17 cellular contexts compared by ENCODE assay signal in the genomic region with DNA sequence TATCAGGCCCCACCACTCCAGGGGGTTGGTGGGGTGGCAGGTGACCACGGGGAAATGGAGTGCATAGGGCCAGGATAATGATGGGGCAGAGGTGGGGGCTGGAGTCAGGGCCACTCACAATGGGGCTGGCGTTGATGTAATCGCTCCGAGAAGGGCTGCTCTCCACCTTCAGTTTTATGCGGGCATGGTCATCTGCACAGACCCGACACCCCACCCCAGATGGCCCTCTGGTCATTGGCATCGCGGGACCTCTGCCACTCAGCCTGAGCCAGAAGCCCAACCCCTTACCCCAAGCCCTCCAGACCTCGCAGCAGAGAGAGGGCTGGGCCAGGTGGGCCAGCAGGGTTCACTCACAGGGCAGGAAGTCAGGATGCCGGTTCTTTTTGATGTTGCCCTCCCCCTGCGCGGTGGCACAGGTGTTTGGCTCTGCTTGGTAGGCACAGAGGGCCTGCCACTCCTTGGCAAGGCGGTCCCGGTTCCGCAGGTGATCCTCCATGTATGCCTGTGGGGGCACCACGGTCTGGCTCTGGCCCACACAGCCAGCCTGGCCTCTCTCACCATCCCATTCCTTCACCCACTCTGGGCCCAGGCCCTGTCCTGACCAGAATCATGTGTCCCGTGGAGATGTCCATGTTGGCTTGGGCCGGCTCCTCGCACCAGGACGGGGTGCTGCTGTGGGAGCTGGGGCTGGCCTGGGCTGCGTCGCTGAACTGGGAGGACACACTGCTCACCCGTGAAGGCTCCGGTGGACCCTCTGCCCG. TPM values are rescaled to one million over a fixed set of nuclear protein-coding genes. Genes with fewer than 3 reads are reported as not detected.
DNase-seq lines count a peak whose midpoint lies in the region; ATAC-seq, FAIRE-seq and TF ChIP-seq lines count a peak whose summit lies in the region.
"Had no signal": no experiment of that assay in that cellular context is flagged by ENCODE, and none has a peak within 500 bp of the region (broad histone marks: within the 10 kb centered on the region; RNA-seq: fewer than 3 reads in every experiment).

No MANE protein-coding gene starts in this region.

- TF ChIP-seq POLR2A in HepG2 (IDR thresholded peaks at IDR 0.05; ENCODE audit: insufficient read depth in 1 of 2, low read depth in 2 of 2, low read length in 2 of 2) = no peak
- no peak for TF ChIP-seq POLR2A in sigmoid colon (IDR thresholded peaks at IDR 0.05)

- H3K9me3 ChIP-seq in HepG2 (ENCODE audit: low read length) (no peaks in the 10 kb centered on the region), sigmoid colon (no peaks in the 10 kb centered on the region)

- no peaks in the 10 kb centered on the region for H3K79me2 ChIP-seq in HepG2 (ENCODE audit: insufficient read depth, low read length)

- no peak overlapping the region for H3K27ac Mint-ChIP-seq in activated naive CD4-positive, alpha-beta T cell treated with anti-CD3 and anti-CD28 coated beads for 36 hours
- H3K27ac Mint-ChIP-seq: IgD-negative memory B cell had no signal

- ATAC-seq in HepG2 = no peak

- POLR2A ChIA-PET in HepG2 (lab: Yijun Ruan, JAX) = no interaction called here

- no peaks in the 10 kb centered on the region for H4K20me1 ChIP-seq in HepG2 (ENCODE audit: insufficient read depth, low read length)

- H3K4me1 ChIP-seq in HepG2 (ENCODE audit: insufficient read depth, low read length) = peaks cover 42% of the 10 kb centered on the region
- H3K4me1 ChIP-seq in sigmoid colon = peaks cover 0 to 16% (median 13%) of the 10 kb centered on the region in 4 donors

- intact Hi-C loops in HepG2 (cut with micrococcal nuclease; ENCODE audit: unreplicated experiment) = loop anchor here (5.0 to 10.0 kb wide), 2 partner anchors 238 to 240 kb away; no protein-coding TSS in a partner anchor
- intact Hi-C loops in sigmoid colon (cut with DNase I) = loop anchor here (5.0 to 10.0 kb wide), 3 partner anchors 120 to 248 kb away; partner anchors contain the start of genes CHPF, CNPPD1, RETREG2 and TMEM198
- intact Hi-C loops in activated naive CD4-positive, alpha-beta T cell treated with anti-CD3 and anti-CD28 coated beads for 36 hours (cut with micrococcal nuclease) = no loop called here

- no peak overlapping the region for H2AFZ ChIP-seq in HepG2 (ENCODE audit: low read length)

- no TSS peak for BruUV-seq in HepG2 (replicated peaks; lab: Mats Ljungman, UMichigan)

- H3K27ac ChIP-seq in HepG2 (ENCODE audit: extremely low read length, insufficient read depth, low read length) = no peak overlapping the region
- no peak overlapping the region for H3K27ac ChIP-seq in sigmoid colon

- FAIRE-seq in HepG2 (lab: Jason Lieb, UNC) = no peak

- TF ChIP-seq CTCF in HepG2 (CRISPR knock-in tag; IDR thresholded peaks at IDR 0.05) (no peak), sigmoid colon (IDR thresholded peaks at IDR 0.05) (no peak)

- peaks cover 20% of the 10 kb centered on the region for H3K4me1 Mint-ChIP-seq in activated naive CD4-positive, alpha-beta T cell treated with anti-CD3 and anti-CD28 coated beads for 36 hours (ENCODE audit: low read depth)

- H3K4me3 ChIP-seq in HepG2 (replicated peaks in 1 of 3; ENCODE audit: insufficient read depth in 1 of 3, low read depth in 2 of 3, low read length in 3 of 3) (no peak overlapping the region), sigmoid colon (no peak overlapping the region)
- H3K4me3 ChIP-seq: HAP-1 had no signal

- peaks cover 6 to 87% of the 10 kb centered on the region in 2 experiments; a peak in 4 of 5 replicates for H3K27me3 ChIP-seq in HepG2 (ENCODE audit: control insufficient read depth in 1 of 2, insufficient read depth in 2 of 2, low read length in 2 of 2)
- H3K27me3 ChIP-seq in sigmoid colon = peaks cover 0 to 7% (median 6%) of the 10 kb centered on the region in 3 donors

- H3K36me3 Mint-ChIP-seq in activated naive CD4-positive, alpha-beta T cell treated with anti-CD3 and anti-CD28 coated beads for 36 hours (ENCODE audit: low read depth) = no peaks in the 10 kb centered on the region
- H3K36me3 Mint-ChIP-seq: IgD-negative memory B cell had no signal

- DNase-seq in D341Med (ENCODE audit: low spot score) (peak; percentile 6), HuH-7.5 (ENCODE audit: low spot score) (peak; percentile 2), HepG2 (ENCODE audit: low spot score) (no peak), sigmoid colon (peak; percentile 60), NCI-H187 (lab: John Stamatoyannopoulos, UW) (no peak), HUDEP-2 (lab: John Stamatoyannopoulos, UW; ENCODE audit: unreplicated experiment in 76 of 76) (no peak)
- no peak for DNase-seq in activated naive CD4-positive, alpha-beta T cell treated with anti-CD3 and anti-CD28 coated beads for 36 hours
- DNase-seq: DMS 273 treated with DMSO at 0.1 percent for 48 hours; NCI-H1436; NCI-H2081 treated with DMSO at 0.1 percent for 48 hours; NCI-H226; NCI-H526; NK-92 treated with Interleukin-12 subunit alpha and Interleukin-12 subunit beta, amount 100 ng/mL, for 24 hours had no signal

- TF ChIP-seq RAD21 in HepG2 (CRISPR knock-in tag; IDR thresholded peaks at IDR 0.05) = no peak

- H3K27me3 Mint-ChIP-seq in activated naive CD4-positive, alpha-beta T cell treated with anti-CD3 and anti-CD28 coated beads for 36 hours (ENCODE audit: low read depth) = peaks cover 3% of the 10 kb centered on the region

- CTCF ChIA-PET in HepG2 (lab: Yijun Ruan, JAX; ENCODE audit: low intra/inter-chr PET ratio, low total read pairs) = interaction anchor here (2.9 to 3.4 kb wide), 2 partner anchors 18 to 137 kb away, joined by 28 to 50 read pairs; partner anchors contain the start of genes DNAJB2 and NHEJ1
- CTCF ChIA-PET in activated naive CD4-positive, alpha-beta T cell treated with anti-CD3 and anti-CD28 coated beads for 36 hours (lab: Charles Lee) = interaction anchor here (0.7 to 7.1 kb wide), 11 partner anchors 9 to 209 kb away, joined by 3 to 196 read pairs (median 17); partner anchors contain the start of genes ANKZF1, ATG9A, DNAJB2 and GLB1L

- no peak overlapping the region for H3K4me3 Mint-ChIP-seq in activated naive CD4-positive, alpha-beta T cell treated with anti-CD3 and anti-CD28 coated beads for 36 hours

- WGBS in HepG2 (ENCODE audit: low lambda C conversion rate) = 40% methylated on average over 17 of the region's 25 CpGs
- WGBS in sigmoid colon, 2 donors = 84% methylated on average over 25 of the region's 25 CpGs

- in situ Hi-C loops in HepG2 (cut with HindIII; ENCODE audit: extremely low pct_ligation_motif_present, low pct_unique_long_range_greater_than_20kb) = loop anchor here (5.0 kb wide), 1 partner anchor 125 kb away; the partner anchor contains the start of gene SLC23A3

- TF ChIP-seq EP300 in HepG2 (IDR thresholded peaks at IDR 0.05; ENCODE audit: low read depth in 2 of 2, low read length in 2 of 2) (no peak), HepG2 (CRISPR knock-in tag; IDR thresholded peaks at IDR 0.05; ENCODE audit: borderline replicate concordance) (no peak), sigmoid colon (IDR thresholded peaks at IDR 0.05) (no peak)

- H3K36me3 ChIP-seq in HepG2 (replicated peaks in 1 of 2; ENCODE audit: control insufficient read depth in 1 of 2, insufficient read depth in 2 of 2, low read length in 2 of 2) (no peaks in the 10 kb centered on the region), sigmoid colon (no peaks in the 10 kb centered on the region)
- H3K36me3 ChIP-seq: HAP-1 had no signal

- no peak overlapping the region for H3K9ac ChIP-seq in HepG2 (ENCODE audit: insufficient read depth, low read depth, low read length)

- H3K9me3 Mint-ChIP-seq in activated naive CD4-positive, alpha-beta T cell treated with anti-CD3 and anti-CD28 coated beads for 36 hours = no peaks in the 10 kb centered on the region
- H3K9me3 Mint-ChIP-seq: IgD-negative memory B cell had no signal

- no peak overlapping the region for H3K4me2 ChIP-seq in HepG2 (ENCODE audit: low read depth, low read length)

RNA-seq across cellular contexts. Expression of gene PTPRN, which starts 12.4 kb away (rescaled TPM):
- not detected in 2 replicates for total RNA-seq in HepG2 (2016; rRNA removed; fragmentation: Illumina TruSeq; extraction: Trizol)
- not detected in 2 replicates for total RNA-seq in HepG2 (2016; cell fraction: cytosol; rRNA removed; fragmentation: Illumina TruSeq; extraction: Trizol; ENCODE audit: low read depth)
- not detected in 2 replicates for total RNA-seq in HepG2 (2016; cell fraction: insoluble cytoplasmic fraction; rRNA removed; fragmentation: Illumina TruSeq; extraction: Trizol)
- not detected in 2 replicates for total RNA-seq in HepG2 (2016; cell fraction: membrane; rRNA removed; fragmentation: Illumina TruSeq; extraction: Trizol)
- total RNA-seq in HepG2 (2016; cell fraction: nucleus; rRNA removed; fragmentation: Illumina TruSeq; extraction: Trizol) = not detected in 2 replicates
- polyA plus RNA-seq in HepG2 (2011; rRNA removed) = 0.24 and 0.26 TPM in 2 replicates
- polyA plus RNA-seq in HepG2 (2011; cell fraction: cytosol; rRNA removed) = 0.05 and 0.10 TPM in 2 replicates
- 0.08 and 0.12 TPM in 2 replicates for polyA plus RNA-seq in HepG2 (2011; cell fraction: nucleus; rRNA removed)
- 0.51 and 0.74 TPM in 2 replicates for polyA plus RNA-seq in HepG2 (2012)
- not detected in 2 replicates for polyA plus RNA-seq in HepG2 (2016; cell fraction: cytosol; fragmentation: Illumina TruSeq; extraction: Trizol; ENCODE audit: low read depth)
- polyA plus RNA-seq in HepG2 (2016; cell fraction: insoluble cytoplasmic fraction; fragmentation: Illumina TruSeq; extraction: Trizol; ENCODE audit: low read depth) = not detected in 2 replicates
- not detected in 2 replicates for polyA plus RNA-seq in HepG2 (2016; cell fraction: membrane; fragmentation: Illumina TruSeq; extraction: Trizol; ENCODE audit: low read depth)
- not detected in 2 replicates for polyA plus RNA-seq in HepG2 (2016; cell fraction: nucleus; fragmentation: Illumina TruSeq; extraction: Trizol; ENCODE audit: insufficient read depth, low read depth)
- 0.06 TPM in 1 of 2 replicates, not detected in the other for polyA minus RNA-seq in HepG2 (2011; rRNA and poly(A)+ RNA removed; ENCODE audit: low replicate concordance)
- not detected in 2 replicates for polyA minus RNA-seq in HepG2 (2011; cell fraction: cytosol; rRNA and poly(A)+ RNA removed)
- not detected in 2 replicates for polyA minus RNA-seq in HepG2 (2011; cell fraction: nucleus; rRNA and poly(A)+ RNA removed)
- total RNA-seq in sigmoid colon = 1 to 10 TPM; 1.2 to 8.8 (median 7.9) TPM
- 1 to 10 TPM in 1 of 3 donors, not detected in 2; 3.6 TPM for polyA plus RNA-seq in sigmoid colon
- not detected for total RNA-seq in activated naive CD4-positive, alpha-beta T cell treated with anti-CD3 and anti-CD28 coated beads for 36 hours
- polyA plus RNA-seq: IgD-negative memory B cell had no signal

RNA-seq across cellular contexts. Expression of gene DNAJB2, which starts 17.6 kb away (rescaled TPM):
- total RNA-seq in HepG2 (2016; rRNA removed; fragmentation: Illumina TruSeq; extraction: Trizol) = 18.6 and 21.3 TPM in 2 replicates
- 11.0 and 12.3 TPM in 2 replicates for total RNA-seq in HepG2 (2016; cell fraction: cytosol; rRNA removed; fragmentation: Illumina TruSeq; extraction: Trizol; ENCODE audit: low read depth)
- 17.1 and 21.1 TPM in 2 replicates for total RNA-seq in HepG2 (2016; cell fraction: insoluble cytoplasmic fraction; rRNA removed; fragmentation: Illumina TruSeq; extraction: Trizol)
- total RNA-seq in HepG2 (2016; cell fraction: membrane; rRNA removed; fragmentation: Illumina TruSeq; extraction: Trizol) = 18.1 and 22.0 TPM in 2 replicates
- total RNA-seq in HepG2 (2016; cell fraction: nucleus; rRNA removed; fragmentation: Illumina TruSeq; extraction: Trizol) = 14.6 and 15.9 TPM in 2 replicates
- 31.1 and 55.2 TPM in 2 replicates for polyA plus RNA-seq in HepG2 (2011; rRNA removed)
- polyA plus RNA-seq in HepG2 (2011; cell fraction: cytosol; rRNA removed) = 30.3 and 35.7 TPM in 2 replicates
- 135 and 143 TPM in 2 replicates for polyA plus RNA-seq in HepG2 (2011; cell fraction: nucleus; rRNA removed)
- polyA plus RNA-seq in HepG2 (2012) = 29.8 and 56.4 TPM in 2 replicates
- 12.6 and 15.8 TPM in 2 replicates for polyA plus RNA-seq in HepG2 (2016; cell fraction: cytosol; fragmentation: Illumina TruSeq; extraction: Trizol; ENCODE audit: low read depth)
- 26.8 and 30.7 TPM in 2 replicates for polyA plus RNA-seq in HepG2 (2016; cell fraction: insoluble cytoplasmic fraction; fragmentation: Illumina TruSeq; extraction: Trizol; ENCODE audit: low read depth)
- polyA plus RNA-seq in HepG2 (2016; cell fraction: membrane; fragmentation: Illumina TruSeq; extraction: Trizol; ENCODE audit: low read depth) = 23.9 and 24.2 TPM in 2 replicates
- polyA plus RNA-seq in HepG2 (2016; cell fraction: nucleus; fragmentation: Illumina TruSeq; extraction: Trizol; ENCODE audit: insufficient read depth, low read depth) = 42.9 and 50.3 TPM in 2 replicates
- polyA minus RNA-seq in HepG2 (2011; rRNA and poly(A)+ RNA removed; ENCODE audit: low replicate concordance) = 17.7 and 40.8 TPM in 2 replicates
- polyA minus RNA-seq in HepG2 (2011; cell fraction: cytosol; rRNA and poly(A)+ RNA removed) = 14.7 and 20.1 TPM in 2 replicates
- polyA minus RNA-seq in HepG2 (2011; cell fraction: nucleus; rRNA and poly(A)+ RNA removed) = 23.2 and 30.5 TPM in 2 replicates
- 10 to 100 TPM; 27.4 to 42.1 (median 40.0) TPM for total RNA-seq in sigmoid colon
- 10 to 100 TPM; 56.4 to 73.9 (median 67.3) TPM for polyA plus RNA-seq in sigmoid colon
- total RNA-seq in activated naive CD4-positive, alpha-beta T cell treated with anti-CD3 and anti-CD28 coated beads for 36 hours = 10 to 100 TPM; 24.6 to 24.9 TPM

RNA-seq across cellular contexts. Expression of gene RESP18, which starts 35.7 kb away (rescaled TPM):
- total RNA-seq in HepG2 (2016; rRNA removed; fragmentation: Illumina TruSeq; extraction: Trizol) (not detected in 2 replicates), sigmoid colon (not detected)
- not detected in 2 replicates for total RNA-seq in HepG2 (2016; cell fraction: cytosol; rRNA removed; fragmentation: Illumina TruSeq; extraction: Trizol; ENCODE audit: low read depth)
- total RNA-seq in HepG2 (2016; cell fraction: insoluble cytoplasmic fraction; rRNA removed; fragmentation: Illumina TruSeq; extraction: Trizol) = not detected in 2 replicates
- total RNA-seq in HepG2 (2016; cell fraction: membrane; rRNA removed; fragmentation: Illumina TruSeq; extraction: Trizol) = not detected in 2 replicates
- total RNA-seq in HepG2 (2016; cell fraction: nucleus; rRNA removed; fragmentation: Illumina TruSeq; extraction: Trizol) = not detected in 2 replicates
- polyA plus RNA-seq in HepG2 (2011; rRNA removed) (not detected in 2 replicates), sigmoid colon (not detected)
- not detected in 2 replicates for polyA plus RNA-seq in HepG2 (2011; cell fraction: cytosol; rRNA removed)
- polyA plus RNA-seq in HepG2 (2011; cell fraction: nucleus; rRNA removed) = not detected in 2 replicates
- not detected in 2 replicates for polyA plus RNA-seq in HepG2 (2012)
- not detected in 2 replicates for polyA plus RNA-seq in HepG2 (2016; cell fraction: cytosol; fragmentation: Illumina TruSeq; extraction: Trizol; ENCODE audit: low read depth)
- polyA plus RNA-seq in HepG2 (2016; cell fraction: insoluble cytoplasmic fraction; fragmentation: Illumina TruSeq; extraction: Trizol; ENCODE audit: low read depth) = not detected in 2 replicates
- polyA plus RNA-seq in HepG2 (2016; cell fraction: membrane; fragmentation: Illumina TruSeq; extraction: Trizol; ENCODE audit: low read depth) = not detected in 2 replicates
- polyA plus RNA-seq in HepG2 (2016; cell fraction: nucleus; fragmentation: Illumina TruSeq; extraction: Trizol; ENCODE audit: insufficient read depth, low read depth) = not detected in 2 replicates
- polyA minus RNA-seq in HepG2 (2011; rRNA and poly(A)+ RNA removed; ENCODE audit: low replicate concordance) = not detected in 2 replicates
- polyA minus RNA-seq in HepG2 (2011; cell fraction: cytosol; rRNA and poly(A)+ RNA removed) = not detected in 2 replicates
- polyA minus RNA-seq in HepG2 (2011; cell fraction: nucleus; rRNA and poly(A)+ RNA removed) = not detected in 2 replicates
- total RNA-seq in activated naive CD4-positive, alpha-beta T cell treated with anti-CD3 and anti-CD28 coated beads for 36 hours = not detected
- polyA plus RNA-seq: AG04450, BJ, IgD-negative memory B cell had no signal

RNA-seq across cellular contexts. Expression of gene TUBA4A, which starts 43.1 kb away (rescaled TPM):
- total RNA-seq in HepG2 (2016; rRNA removed; fragmentation: Illumina TruSeq; extraction: Trizol) = 0.97 and 1.3 TPM in 2 replicates
- 0.10 and 0.18 TPM in 2 replicates for total RNA-seq in HepG2 (2016; cell fraction: cytosol; rRNA removed; fragmentation: Illumina TruSeq; extraction: Trizol; ENCODE audit: low read depth)
- 1.2 and 2.1 TPM in 2 replicates for total RNA-seq in HepG2 (2016; cell fraction: insoluble cytoplasmic fraction; rRNA removed; fragmentation: Illumina TruSeq; extraction: Trizol)
- 0.34 and 0.52 TPM in 2 replicates for total RNA-seq in HepG2 (2016; cell fraction: membrane; rRNA removed; fragmentation: Illumina TruSeq; extraction: Trizol)
- 0.78 and 0.81 TPM in 2 replicates for total RNA-seq in HepG2 (2016; cell fraction: nucleus; rRNA removed; fragmentation: Illumina TruSeq; extraction: Trizol)
- 12.7 and 19.5 TPM in 2 replicates for polyA plus RNA-seq in HepG2 (2011; rRNA removed)
- 10.0 and 11.2 TPM in 2 replicates for polyA plus RNA-seq in HepG2 (2011; cell fraction: cytosol; rRNA removed)
- polyA plus RNA-seq in HepG2 (2011; cell fraction: nucleus; rRNA removed) = 37.1 and 38.2 TPM in 2 replicates
- 15.6 and 17.6 TPM in 2 replicates for polyA plus RNA-seq in HepG2 (2012)
- 0.87 and 1.3 TPM in 2 replicates for polyA plus RNA-seq in HepG2 (2016; cell fraction: cytosol; fragmentation: Illumina TruSeq; extraction: Trizol; ENCODE audit: low read depth)
- polyA plus RNA-seq in HepG2 (2016; cell fraction: insoluble cytoplasmic fraction; fragmentation: Illumina TruSeq; extraction: Trizol; ENCODE audit: low read depth) = 2.8 TPM in 2 replicates
- polyA plus RNA-seq in HepG2 (2016; cell fraction: membrane; fragmentation: Illumina TruSeq; extraction: Trizol; ENCODE audit: low read depth) = 0.76 and 1.1 TPM in 2 replicates
- 1.9 and 3.4 TPM in 2 replicates for polyA plus RNA-seq in HepG2 (2016; cell fraction: nucleus; fragmentation: Illumina TruSeq; extraction: Trizol; ENCODE audit: insufficient read depth, low read depth)
- 6.5 and 116 TPM in 2 replicates for polyA minus RNA-seq in HepG2 (2011; rRNA and poly(A)+ RNA removed; ENCODE audit: low replicate concordance)
- polyA minus RNA-seq in HepG2 (2011; cell fraction: cytosol; rRNA and poly(A)+ RNA removed) = 1.8 and 2.1 TPM in 2 replicates
- 2.0 and 3.0 TPM in 2 replicates for polyA minus RNA-seq in HepG2 (2011; cell fraction: nucleus; rRNA and poly(A)+ RNA removed)
- 100 to 1,000 TPM in 1 of 4 donors, 10 to 100 TPM in 3; 47.1 to 109 (median 55.0) TPM for total RNA-seq in sigmoid colon
- 10 to 100 TPM; 74.4 to 95.4 (median 76.9) TPM for polyA plus RNA-seq in sigmoid colon
- 100 to 1,000 TPM; 112 to 116 TPM for total RNA-seq in activated naive CD4-positive, alpha-beta T cell treated with anti-CD3 and anti-CD28 coated beads for 36 hours

RNA-seq across cellular contexts. Expression of gene TUBA4B, which starts 43.8 kb away (rescaled TPM):
- total RNA-seq in HepG2 (2016; rRNA removed; fragmentation: Illumina TruSeq; extraction: Trizol) (0.18 and 0.29 TPM in 2 replicates), sigmoid colon (not detected)
- total RNA-seq in HepG2 (2016; cell fraction: cytosol; rRNA removed; fragmentation: Illumina TruSeq; extraction: Trizol; ENCODE audit: low read depth) = 0.30 and 0.35 TPM in 2 replicates
- total RNA-seq in HepG2 (2016; cell fraction: insoluble cytoplasmic fraction; rRNA removed; fragmentation: Illumina TruSeq; extraction: Trizol) = 0.18 and 0.24 TPM in 2 replicates
- total RNA-seq in HepG2 (2016; cell fraction: membrane; rRNA removed; fragmentation: Illumina TruSeq; extraction: Trizol) = 0.34 and 0.41 TPM in 2 replicates
- total RNA-seq in HepG2 (2016; cell fraction: nucleus; rRNA removed; fragmentation: Illumina TruSeq; extraction: Trizol) = 0.28 TPM in 1 of 2 replicates, not detected in the other
- polyA plus RNA-seq in HepG2 (2011; rRNA removed) (0.18 and 0.22 TPM in 2 replicates), sigmoid colon (not detected)
- polyA plus RNA-seq in HepG2 (2011; cell fraction: cytosol; rRNA removed) = 0.32 and 0.55 TPM in 2 replicates
- polyA plus RNA-seq in HepG2 (2011; cell fraction: nucleus; rRNA removed) = 0.19 and 0.21 TPM in 2 replicates
- not detected in 2 replicates for polyA plus RNA-seq in HepG2 (2012)
- polyA plus RNA-seq in HepG2 (2016; cell fraction: cytosol; fragmentation: Illumina TruSeq; extraction: Trizol; ENCODE audit: low read depth) = 0.10 and 0.15 TPM in 2 replicates
- polyA plus RNA-seq in HepG2 (2016; cell fraction: insoluble cytoplasmic fraction; fragmentation: Illumina TruSeq; extraction: Trizol; ENCODE audit: low read depth) = 0.27 and 0.32 TPM in 2 replicates
- 0.21 and 0.30 TPM in 2 replicates for polyA plus RNA-seq in HepG2 (2016; cell fraction: membrane; fragmentation: Illumina TruSeq; extraction: Trizol; ENCODE audit: low read depth)
- polyA plus RNA-seq in HepG2 (2016; cell fraction: nucleus; fragmentation: Illumina TruSeq; extraction: Trizol; ENCODE audit: insufficient read depth, low read depth) = 0.57 TPM in 1 of 2 replicates, not detected in the other
- polyA minus RNA-seq in HepG2 (2011; rRNA and poly(A)+ RNA removed; ENCODE audit: low replicate concordance) = 0.19 TPM in 1 of 2 replicates, not detected in the other
- not detected in 2 replicates for polyA minus RNA-seq in HepG2 (2011; cell fraction: cytosol; rRNA and poly(A)+ RNA removed)
- polyA minus RNA-seq in HepG2 (2011; cell fraction: nucleus; rRNA and poly(A)+ RNA removed) = not detected in 2 replicates
- total RNA-seq in activated naive CD4-positive, alpha-beta T cell treated with anti-CD3 and anti-CD28 coated beads for 36 hours = not detected
- polyA plus RNA-seq: AG04450, BJ, IgD-negative memory B cell had no signal

Comparison
In these comparisons a context has a peak if more than half of its experiments do, and no peak if none do; other contexts are left out.
1. DNase-seq: peak in D341Med (single experiment), HuH-7.5 (single experiment) and sigmoid colon (single experiment); none in HepG2 (single experiment), NCI-H187 (0 of 2), activated naive CD4-positive, alpha-beta T cell treated with anti-CD3 and anti-CD28 coated beads for 36 hours (single experiment) and HUDEP-2 (0 of 76).